In the genomic region with DNA sequence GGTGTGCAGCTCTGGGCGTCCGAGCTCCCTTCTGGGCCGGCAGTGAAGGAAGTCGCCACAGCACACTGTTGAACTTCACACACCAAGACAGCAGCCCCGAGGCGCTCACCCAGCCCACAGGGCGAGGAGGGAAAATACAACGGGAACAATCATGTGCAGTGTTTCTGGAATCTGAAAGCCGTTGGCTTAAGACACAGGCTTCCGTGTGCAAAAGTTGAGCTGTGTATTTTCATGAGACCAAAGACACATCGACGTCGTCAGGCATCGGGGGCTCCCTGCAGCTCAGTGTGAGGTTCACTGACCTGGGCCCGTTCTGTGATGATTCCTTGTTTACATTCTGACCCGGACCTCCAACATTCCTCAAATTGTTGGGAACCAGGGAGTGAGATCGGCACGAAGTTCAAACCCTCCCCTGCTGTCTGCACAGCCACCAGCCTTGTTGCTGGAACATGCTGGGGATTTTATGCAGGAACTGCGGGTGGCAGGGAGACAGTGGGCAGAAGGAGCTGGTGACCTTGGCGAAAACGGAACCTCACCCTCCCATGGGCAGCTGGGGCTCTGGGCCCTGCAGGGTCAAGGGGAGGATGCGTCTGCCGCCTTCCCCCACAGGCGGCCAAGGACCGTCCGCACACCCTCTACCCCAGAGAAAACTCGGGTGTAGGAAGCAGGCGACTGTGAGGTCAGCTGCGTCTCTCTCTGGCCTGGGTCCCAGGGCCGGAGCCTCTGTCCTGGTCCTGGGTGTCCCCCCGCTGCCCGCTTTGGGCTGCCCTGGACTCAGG, we compare ENCODE assay signal across 1 cellular context.
A peak's percentile ranks its signal among the peaks of the same experiment; 100 is the strongest.
TF ChIP-seq lines count a peak whose summit lies in the region.

No MANE protein-coding gene starts in this region.

TF ChIP-seq in HepG2, 621 proteins besides CTCF, POLR2A, EP300 and RAD21 (continued from another document and continues in another):
- peak; percentile 56; the same call in 1 of the 2 replicates for TF ChIP-seq MAZ (IDR thresholded peaks at IDR 0.05; ENCODE audit: borderline replicate concordance, low read depth, low read length)
- TF ChIP-seq MAZ (CRISPR knock-in tag; IDR thresholded peaks at IDR 0.05; ENCODE audit: low read depth): peak; percentile 83
- TF ChIP-seq, protein P1, sequence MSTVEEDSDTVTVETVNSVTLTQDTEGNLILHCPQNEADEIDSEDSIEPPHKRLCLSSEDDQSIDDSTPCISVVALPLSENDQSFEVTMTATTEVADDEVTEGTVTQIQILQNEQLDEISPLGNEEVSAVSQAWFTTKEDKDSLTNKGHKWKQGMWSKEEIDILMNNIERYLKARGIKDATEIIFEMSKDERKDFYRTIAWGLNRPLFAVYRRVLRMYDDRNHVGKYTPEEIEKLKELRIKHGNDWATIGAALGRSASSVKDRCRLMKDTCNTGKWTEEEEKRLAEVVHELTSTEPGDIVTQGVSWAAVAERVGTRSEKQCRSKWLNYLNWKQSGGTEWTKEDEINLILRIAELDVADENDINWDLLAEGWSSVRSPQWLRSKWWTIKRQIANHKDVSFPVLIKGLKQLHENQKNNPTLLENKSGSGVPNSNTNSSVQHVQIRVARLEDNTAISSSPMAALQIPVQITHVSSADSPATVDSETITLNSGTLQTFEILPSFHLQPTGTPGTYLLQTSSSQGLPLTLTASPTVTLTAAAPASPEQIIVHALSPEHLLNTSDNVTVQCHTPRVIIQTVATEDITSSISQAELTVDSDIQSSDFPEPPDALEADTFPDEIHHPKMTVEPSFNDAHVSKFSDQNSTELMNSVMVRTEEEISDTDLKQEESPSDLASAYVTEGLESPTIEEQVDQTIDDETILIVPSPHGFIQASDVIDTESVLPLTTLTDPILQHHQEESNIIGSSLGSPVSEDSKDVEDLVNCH (CRISPR knock-in tag; IDR thresholded peaks at IDR 0.05): no peak
- TF ChIP-seq, protein P2, sequence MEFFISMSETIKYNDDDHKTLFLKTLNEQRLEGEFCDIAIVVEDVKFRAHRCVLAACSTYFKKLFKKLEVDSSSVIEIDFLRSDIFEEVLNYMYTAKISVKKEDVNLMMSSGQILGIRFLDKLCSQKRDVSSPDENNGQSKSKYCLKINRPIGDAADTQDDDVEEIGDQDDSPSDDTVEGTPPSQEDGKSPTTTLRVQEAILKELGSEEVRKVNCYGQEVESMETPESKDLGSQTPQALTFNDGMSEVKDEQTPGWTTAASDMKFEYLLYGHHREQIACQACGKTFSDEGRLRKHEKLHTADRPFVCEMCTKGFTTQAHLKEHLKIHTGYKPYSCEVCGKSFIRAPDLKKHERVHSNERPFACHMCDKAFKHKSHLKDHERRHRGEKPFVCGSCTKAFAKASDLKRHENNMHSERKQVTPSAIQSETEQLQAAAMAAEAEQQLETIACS (CRISPR knock-in tag; IDR thresholded peaks at IDR 0.05): peak; percentile 35; the same call in 1 of the 2 replicates
- peak; percentile 75 for TF ChIP-seq ATF7-NPFF (CRISPR knock-in tag; IDR thresholded peaks at IDR 0.05; ENCODE audit: low read depth)
- TF ChIP-seq, protein P3, sequence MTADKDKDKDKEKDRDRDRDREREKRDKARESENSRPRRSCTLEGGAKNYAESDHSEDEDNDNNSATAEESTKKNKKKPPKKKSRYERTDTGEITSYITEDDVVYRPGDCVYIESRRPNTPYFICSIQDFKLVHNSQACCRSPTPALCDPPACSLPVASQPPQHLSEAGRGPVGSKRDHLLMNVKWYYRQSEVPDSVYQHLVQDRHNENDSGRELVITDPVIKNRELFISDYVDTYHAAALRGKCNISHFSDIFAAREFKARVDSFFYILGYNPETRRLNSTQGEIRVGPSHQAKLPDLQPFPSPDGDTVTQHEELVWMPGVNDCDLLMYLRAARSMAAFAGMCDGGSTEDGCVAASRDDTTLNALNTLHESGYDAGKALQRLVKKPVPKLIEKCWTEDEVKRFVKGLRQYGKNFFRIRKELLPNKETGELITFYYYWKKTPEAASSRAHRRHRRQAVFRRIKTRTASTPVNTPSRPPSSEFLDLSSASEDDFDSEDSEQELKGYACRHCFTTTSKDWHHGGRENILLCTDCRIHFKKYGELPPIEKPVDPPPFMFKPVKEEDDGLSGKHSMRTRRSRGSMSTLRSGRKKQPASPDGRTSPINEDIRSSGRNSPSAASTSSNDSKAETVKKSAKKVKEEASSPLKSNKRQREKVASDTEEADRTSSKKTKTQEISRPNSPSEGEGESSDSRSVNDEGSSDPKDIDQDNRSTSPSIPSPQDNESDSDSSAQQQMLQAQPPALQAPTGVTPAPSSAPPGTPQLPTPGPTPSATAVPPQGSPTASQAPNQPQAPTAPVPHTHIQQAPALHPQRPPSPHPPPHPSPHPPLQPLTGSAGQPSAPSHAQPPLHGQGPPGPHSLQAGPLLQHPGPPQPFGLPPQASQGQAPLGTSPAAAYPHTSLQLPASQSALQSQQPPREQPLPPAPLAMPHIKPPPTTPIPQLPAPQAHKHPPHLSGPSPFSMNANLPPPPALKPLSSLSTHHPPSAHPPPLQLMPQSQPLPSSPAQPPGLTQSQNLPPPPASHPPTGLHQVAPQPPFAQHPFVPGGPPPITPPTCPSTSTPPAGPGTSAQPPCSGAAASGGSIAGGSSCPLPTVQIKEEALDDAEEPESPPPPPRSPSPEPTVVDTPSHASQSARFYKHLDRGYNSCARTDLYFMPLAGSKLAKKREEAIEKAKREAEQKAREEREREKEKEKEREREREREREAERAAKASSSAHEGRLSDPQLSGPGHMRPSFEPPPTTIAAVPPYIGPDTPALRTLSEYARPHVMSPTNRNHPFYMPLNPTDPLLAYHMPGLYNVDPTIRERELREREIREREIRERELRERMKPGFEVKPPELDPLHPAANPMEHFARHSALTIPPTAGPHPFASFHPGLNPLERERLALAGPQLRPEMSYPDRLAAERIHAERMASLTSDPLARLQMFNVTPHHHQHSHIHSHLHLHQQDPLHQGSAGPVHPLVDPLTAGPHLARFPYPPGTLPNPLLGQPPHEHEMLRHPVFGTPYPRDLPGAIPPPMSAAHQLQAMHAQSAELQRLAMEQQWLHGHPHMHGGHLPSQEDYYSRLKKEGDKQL (CRISPR knock-in tag; IDR thresholded peaks at IDR 0.05; ENCODE audit: low read depth): peak; percentile 78
- peak; percentile 72 for TF ChIP-seq ZBTB7A (CRISPR knock-in tag; IDR thresholded peaks at IDR 0.05)
- TF ChIP-seq SP140L (CRISPR knock-in tag; IDR thresholded peaks at IDR 0.05; ENCODE audit: borderline replicate concordance): peak; percentile 96; the same call in 1 of the 2 replicates
- no peak for TF ChIP-seq ZNF75D (CRISPR knock-in tag; IDR thresholded peaks at IDR 0.05; ENCODE audit: borderline replicate concordance)
- TF ChIP-seq GPN1 (CRISPR knock-in tag; IDR thresholded peaks at IDR 0.05; ENCODE audit: borderline replicate concordance): no peak
- no peak for TF ChIP-seq MAFG (CRISPR knock-in tag; IDR thresholded peaks at IDR 0.05)
- TF ChIP-seq, protein P4, sequence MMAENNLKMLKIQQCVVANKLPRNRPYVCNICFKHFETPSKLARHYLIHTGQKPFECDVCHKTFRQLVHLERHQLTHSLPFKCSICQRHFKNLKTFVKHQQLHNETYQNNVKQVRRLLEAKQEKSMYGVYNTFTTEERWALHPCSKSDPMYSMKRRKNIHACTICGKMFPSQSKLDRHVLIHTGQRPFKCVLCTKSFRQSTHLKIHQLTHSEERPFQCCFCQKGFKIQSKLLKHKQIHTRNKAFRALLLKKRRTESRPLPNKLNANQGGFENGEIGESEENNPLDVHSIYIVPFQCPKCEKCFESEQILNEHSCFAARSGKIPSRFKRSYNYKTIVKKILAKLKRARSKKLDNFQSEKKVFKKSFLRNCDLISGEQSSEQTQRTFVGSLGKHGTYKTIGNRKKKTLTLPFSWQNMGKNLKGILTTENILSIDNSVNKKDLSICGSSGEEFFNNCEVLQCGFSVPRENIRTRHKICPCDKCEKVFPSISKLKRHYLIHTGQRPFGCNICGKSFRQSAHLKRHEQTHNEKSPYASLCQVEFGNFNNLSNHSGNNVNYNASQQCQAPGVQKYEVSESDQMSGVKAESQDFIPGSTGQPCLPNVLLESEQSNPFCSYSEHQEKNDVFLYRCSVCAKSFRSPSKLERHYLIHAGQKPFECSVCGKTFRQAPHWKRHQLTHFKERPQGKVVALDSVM (CRISPR knock-in tag; IDR thresholded peaks at IDR 0.05): peak; percentile 51
- TF ChIP-seq SIN3A (IDR thresholded peaks at IDR 0.05; ENCODE audit: borderline replicate concordance, low read depth, low read length): 0 out of 2 replicates have a peak, but pooled peaks have one; percentile 37
- TF ChIP-seq, protein P5, sequence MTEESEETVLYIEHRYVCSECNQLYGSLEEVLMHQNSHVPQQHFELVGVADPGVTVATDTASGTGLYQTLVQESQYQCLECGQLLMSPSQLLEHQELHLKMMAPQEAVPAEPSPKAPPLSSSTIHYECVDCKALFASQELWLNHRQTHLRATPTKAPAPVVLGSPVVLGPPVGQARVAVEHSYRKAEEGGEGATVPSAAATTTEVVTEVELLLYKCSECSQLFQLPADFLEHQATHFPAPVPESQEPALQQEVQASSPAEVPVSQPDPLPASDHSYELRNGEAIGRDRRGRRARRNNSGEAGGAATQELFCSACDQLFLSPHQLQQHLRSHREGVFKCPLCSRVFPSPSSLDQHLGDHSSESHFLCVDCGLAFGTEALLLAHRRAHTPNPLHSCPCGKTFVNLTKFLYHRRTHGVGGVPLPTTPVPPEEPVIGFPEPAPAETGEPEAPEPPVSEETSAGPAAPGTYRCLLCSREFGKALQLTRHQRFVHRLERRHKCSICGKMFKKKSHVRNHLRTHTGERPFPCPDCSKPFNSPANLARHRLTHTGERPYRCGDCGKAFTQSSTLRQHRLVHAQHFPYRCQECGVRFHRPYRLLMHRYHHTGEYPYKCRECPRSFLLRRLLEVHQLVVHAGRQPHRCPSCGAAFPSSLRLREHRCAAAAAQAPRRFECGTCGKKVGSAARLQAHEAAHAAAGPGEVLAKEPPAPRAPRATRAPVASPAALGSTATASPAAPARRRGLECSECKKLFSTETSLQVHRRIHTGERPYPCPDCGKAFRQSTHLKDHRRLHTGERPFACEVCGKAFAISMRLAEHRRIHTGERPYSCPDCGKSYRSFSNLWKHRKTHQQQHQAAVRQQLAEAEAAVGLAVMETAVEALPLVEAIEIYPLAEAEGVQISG (CRISPR knock-in tag; IDR thresholded peaks at IDR 0.05): peak; percentile 79
- TF ChIP-seq ZNF543 (CRISPR knock-in tag; IDR thresholded peaks at IDR 0.05): peak; percentile 80
- TF ChIP-seq ZFP36 (IDR thresholded peaks at IDR 0.05; ENCODE audit: borderline replicate concordance, low read depth, low read length, partially characterized antibody): peak; percentile 24
- peak; percentile 54; the same call in 1 of the 2 replicates for TF ChIP-seq DMAP1 (CRISPR knock-in tag; IDR thresholded peaks at IDR 0.05)
- TF ChIP-seq KDM1A (CRISPR knock-in tag; IDR thresholded peaks at IDR 0.05): peak; percentile 75
- TF ChIP-seq SAP130 (CRISPR knock-in tag; IDR thresholded peaks at IDR 0.05; ENCODE audit: low read depth): peak; percentile 82
- TF ChIP-seq, protein P6, sequence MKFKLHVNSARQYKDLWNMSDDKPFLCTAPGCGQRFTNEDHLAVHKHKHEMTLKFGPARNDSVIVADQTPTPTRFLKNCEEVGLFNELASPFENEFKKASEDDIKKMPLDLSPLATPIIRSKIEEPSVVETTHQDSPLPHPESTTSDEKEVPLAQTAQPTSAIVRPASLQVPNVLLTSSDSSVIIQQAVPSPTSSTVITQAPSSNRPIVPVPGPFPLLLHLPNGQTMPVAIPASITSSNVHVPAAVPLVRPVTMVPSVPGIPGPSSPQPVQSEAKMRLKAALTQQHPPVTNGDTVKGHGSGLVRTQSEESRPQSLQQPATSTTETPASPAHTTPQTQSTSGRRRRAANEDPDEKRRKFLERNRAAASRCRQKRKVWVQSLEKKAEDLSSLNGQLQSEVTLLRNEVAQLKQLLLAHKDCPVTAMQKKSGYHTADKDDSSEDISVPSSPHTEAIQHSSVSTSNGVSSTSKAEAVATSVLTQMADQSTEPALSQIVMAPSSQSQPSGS (CRISPR knock-in tag; IDR thresholded peaks at IDR 0.05): peak; percentile 89
- TF ChIP-seq ZNF816 (CRISPR knock-in tag; IDR thresholded peaks at IDR 0.05; ENCODE audit: borderline replicate concordance): no peak; the same call in 1 of the 2 replicates
- no peak for TF ChIP-seq KAT2B (IDR thresholded peaks at IDR 0.05; ENCODE audit: borderline replicate concordance, low read depth, low read length)
- TF ChIP-seq NCOA2 (CRISPR knock-in tag; IDR thresholded peaks at IDR 0.05): peak; percentile 85
- no peak for TF ChIP-seq SSRP1 (CRISPR knock-in tag; IDR thresholded peaks at IDR 0.05)
- TF ChIP-seq POLR2AphosphoS2 (IDR thresholded peaks at IDR 0.05; ENCODE audit: low read depth, low read length): no peak
- no peak for TF ChIP-seq NR3C1 (CRISPR knock-in tag; IDR thresholded peaks at IDR 0.05)
- TF ChIP-seq TAF1 (CRISPR knock-in tag; IDR thresholded peaks at IDR 0.05): 0 out of 2 replicates have a peak, but pooled peaks have one; percentile 17
- TF ChIP-seq, protein P7, sequence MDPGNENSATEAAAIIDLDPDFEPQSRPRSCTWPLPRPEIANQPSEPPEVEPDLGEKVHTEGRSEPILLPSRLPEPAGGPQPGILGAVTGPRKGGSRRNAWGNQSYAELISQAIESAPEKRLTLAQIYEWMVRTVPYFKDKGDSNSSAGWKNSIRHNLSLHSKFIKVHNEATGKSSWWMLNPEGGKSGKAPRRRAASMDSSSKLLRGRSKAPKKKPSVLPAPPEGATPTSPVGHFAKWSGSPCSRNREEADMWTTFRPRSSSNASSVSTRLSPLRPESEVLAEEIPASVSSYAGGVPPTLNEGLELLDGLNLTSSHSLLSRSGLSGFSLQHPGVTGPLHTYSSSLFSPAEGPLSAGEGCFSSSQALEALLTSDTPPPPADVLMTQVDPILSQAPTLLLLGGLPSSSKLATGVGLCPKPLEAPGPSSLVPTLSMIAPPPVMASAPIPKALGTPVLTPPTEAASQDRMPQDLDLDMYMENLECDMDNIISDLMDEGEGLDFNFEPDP (CRISPR knock-in tag; conservative IDR thresholded peaks at IDR 0.05): peak; percentile 98
- TF ChIP-seq ZNF552 (CRISPR knock-in tag; IDR thresholded peaks at IDR 0.05; ENCODE audit: borderline replicate concordance): peak; percentile 88
- TF ChIP-seq ZNF703 (CRISPR knock-in tag; IDR thresholded peaks at IDR 0.05; ENCODE audit: borderline replicate concordance): no peak; the same call in 1 of the 2 replicates
- peak; percentile 81 for TF ChIP-seq RFXAP (CRISPR knock-in tag; IDR thresholded peaks at IDR 0.05; ENCODE audit: borderline replicate concordance)
- no peak for TF ChIP-seq ZNF841 (CRISPR knock-in tag; IDR thresholded peaks at IDR 0.05; ENCODE audit: borderline replicate concordance)
- no peak for TF ChIP-seq ZNF674 (CRISPR knock-in tag; IDR thresholded peaks at IDR 0.05; ENCODE audit: low read depth)
- no peak for TF ChIP-seq ZC3H4 (CRISPR knock-in tag; IDR thresholded peaks at IDR 0.05; ENCODE audit: borderline replicate concordance)
- TF ChIP-seq, protein P8, sequence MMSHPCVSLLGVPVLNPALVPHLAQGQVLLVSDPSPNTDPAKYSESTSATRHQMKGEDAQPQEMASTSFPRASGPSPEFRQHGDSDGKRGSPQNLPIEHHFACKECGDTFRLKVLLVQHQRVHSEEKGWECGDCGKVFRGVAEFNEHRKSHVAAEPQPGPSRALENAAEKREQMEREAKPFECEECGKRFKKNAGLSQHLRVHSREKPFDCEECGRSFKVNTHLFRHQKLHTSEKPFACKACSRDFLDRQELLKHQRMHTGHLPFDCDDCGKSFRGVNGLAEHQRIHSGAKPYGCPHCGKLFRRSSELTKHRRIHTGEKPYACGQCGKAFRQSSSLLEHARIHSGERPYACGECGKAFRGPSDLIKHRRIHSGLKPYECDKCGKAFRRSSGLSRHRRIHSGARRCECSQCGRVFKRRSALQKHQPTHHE (CRISPR knock-in tag; IDR thresholded peaks at IDR 0.05; ENCODE audit: borderline replicate concordance): no peak; the same call in 1 of the 2 replicates
- TF ChIP-seq CHD2 (IDR thresholded peaks at IDR 0.05; ENCODE audit: low read depth, low read length): no peak
- TF ChIP-seq ZNF44 (CRISPR knock-in tag; IDR thresholded peaks at IDR 0.05): peak; percentile 84; the same call in 1 of the 2 replicates
- TF ChIP-seq RBM22 (optimal IDR thresholded peaks at IDR 0.05; ENCODE audit: low read length): no peak
- TF ChIP-seq ZNF713 (CRISPR knock-in tag; IDR thresholded peaks at IDR 0.05): no peak
- TF ChIP-seq SP5 (CRISPR knock-in tag; IDR thresholded peaks at IDR 0.05; ENCODE audit: borderline replicate concordance, low read depth): peak; percentile 65; the same call in 1 of the 2 replicates
- no peak for TF ChIP-seq NFRKB (IDR thresholded peaks at IDR 0.05)
